Comparison of ENCODE assay signal across 18 cellular contexts in genomic region chr4:109315818-109316217, GRCh38. TPM values are rescaled to one million over a fixed set of nuclear protein-coding genes. Genes with fewer than 3 reads are reported as not detected.
DNase-seq lines count a peak whose midpoint lies in the region; ATAC-seq and TF ChIP-seq lines count a peak whose summit lies in the region.
"Had no signal": no experiment of that assay in that cellular context is flagged by ENCODE, and none has a peak within 500 bp of the region (broad histone marks: within the 10 kb centered on the region; RNA-seq: fewer than 3 reads in every experiment).

No MANE protein-coding gene starts in this region.

- H3K4me3 Mint-ChIP-seq in endothelial cell (ENCODE audit: unreplicated experiment): no peak overlapping the region
- no peak overlapping the region for H3K4me3 Mint-ChIP-seq in osteocyte (ENCODE audit: unreplicated experiment)
- H3K4me3 Mint-ChIP-seq: T-helper 17 cell had no signal

- no peaks in the 10 kb centered on the region for H3K79me2 ChIP-seq in OCI-LY7 (ENCODE audit: insufficient read depth, low read depth, low read length)

- no peak overlapping the region for H3K4me3 ChIP-seq in OCI-LY7 (ENCODE audit: low read depth, low read length, poor library complexity, severe bottlenecking)
- H3K4me3 ChIP-seq: esophagus squamous epithelium, left ventricle myocardium inferior had no signal

- H3K4me1 ChIP-seq in OCI-LY7 (ENCODE audit: insufficient read depth, low read length, poor library complexity, severe bottlenecking): no peaks in the 10 kb centered on the region
- H3K4me1 ChIP-seq: esophagus squamous epithelium, left ventricle myocardium inferior had no signal

- H3K9me3 Mint-ChIP-seq in endothelial cell (ENCODE audit: unreplicated experiment): peaks cover 4% of the 10 kb centered on the region
- H3K9me3 Mint-ChIP-seq in osteocyte (ENCODE audit: unreplicated experiment): peaks cover 12% of the 10 kb centered on the region

- ATAC-seq in GM19324 (IDR thresholded peaks at IDR 0.05; ENCODE audit: low FRiP score, unreplicated experiment): no peak
- no peak for ATAC-seq in GM21423 (IDR thresholded peaks at IDR 0.05; ENCODE audit: unreplicated experiment)
- ATAC-seq: activated CD4-positive, CD25-positive, alpha-beta regulatory T cell treated with anti-CD3 and anti-CD28 coated beads, Interleukin-2, amount 50 U/mL, for 24 hours; HepG2; T-helper 17 cell had no signal

- no peak overlapping the region for H3K27ac ChIP-seq in OCI-LY7 (ENCODE audit: low read depth, low read length, poor library complexity, severe bottlenecking)
- H3K27ac ChIP-seq: esophagus squamous epithelium, left ventricle myocardium inferior, RWPE1 had no signal

- BruUV-seq in OCI-LY7 (replicated peaks; lab: Mats Ljungman, UMichigan): no TSS peak

- no peaks in the 10 kb centered on the region for H3K9me2 ChIP-seq in OCI-LY7 (ENCODE audit: insufficient read depth, low read length)

- H3K27ac Mint-ChIP-seq in endothelial cell (ENCODE audit: unreplicated experiment) (no peak overlapping the region), osteocyte (ENCODE audit: unreplicated experiment) (no peak overlapping the region)
- H3K27ac Mint-ChIP-seq: T-helper 17 cell had no signal

- TF ChIP-seq CTCF in OCI-LY7 (conservative IDR thresholded peaks at IDR 0.05; ENCODE audit: low read length) (0 out of 2 replicates have a peak, but pooled peaks have one; percentile 12), endothelial cell (IDR thresholded peaks at IDR 0.05; ENCODE audit: unreplicated experiment) (peak; percentile 38), osteocyte (IDR thresholded peaks at IDR 0.05) (peak; percentile 49)

- POLR2A ChIA-PET in OCI-LY7 (lab: Charles Lee): interaction anchor here (1.2 kb wide), 1 partner anchor 22 kb away, joined by 3 read pairs; no protein-coding TSS in a partner anchor

- H3K9me3 ChIP-seq in OCI-LY7 (ENCODE audit: low read length): no peaks in the 10 kb centered on the region

- H4K20me1 ChIP-seq in OCI-LY7 (ENCODE audit: insufficient read depth, low read length): no peaks in the 10 kb centered on the region

- no peaks in the 10 kb centered on the region for H3K36me3 ChIP-seq in OCI-LY7 (ENCODE audit: insufficient read depth, low read length)
- H3K36me3 ChIP-seq: esophagus squamous epithelium, left ventricle myocardium inferior had no signal

- no peak overlapping the region for H3K4me2 ChIP-seq in OCI-LY7 (ENCODE audit: low read length)

- DNase-seq in EL (peak; percentile 2), OCI-LY7 (ENCODE audit: low spot score) (no peak), endothelial cell (ENCODE audit: low spot score) (no peak), osteocyte (ENCODE audit: extremely low spot score, unreplicated experiment) (no peak), NCI-H748 (lab: John Stamatoyannopoulos, UW; ENCODE audit: unreplicated experiment) (no peak)
- DNase-seq: C1 segment of cervical spinal cord, DMS79 treated with DMSO at 0.1 percent for 48 hours, esophagus squamous epithelium, HCEC 1CT, left ventricle myocardium inferior, NCI-H2107, NCI-H748 treated with DMSO at 0.1 percent for 48 hours, T-helper 17 cell had no signal

- H3K36me3 Mint-ChIP-seq in endothelial cell (ENCODE audit: low read depth, unreplicated experiment) (peaks cover 1% of the 10 kb centered on the region), osteocyte (ENCODE audit: unreplicated experiment) (no peaks in the 10 kb centered on the region)

- CTCF ChIA-PET in OCI-LY7 (lab: Charles Lee; ENCODE audit: unreplicated experiment): no interaction called here

- intact Hi-C loops in OCI-LY7 (cut with micrococcal nuclease; ENCODE audit: unreplicated experiment): no loop called here

- H2AFZ ChIP-seq in OCI-LY7 (ENCODE audit: low read length): no peak overlapping the region

- H3K4me1 Mint-ChIP-seq in endothelial cell (ENCODE audit: unreplicated experiment): no peaks in the 10 kb centered on the region
- no peaks in the 10 kb centered on the region for H3K4me1 Mint-ChIP-seq in osteocyte (ENCODE audit: unreplicated experiment)
- H3K4me1 Mint-ChIP-seq: T-helper 17 cell had no signal

- H3K27me3 Mint-ChIP-seq in endothelial cell (ENCODE audit: unreplicated experiment): no peaks in the 10 kb centered on the region
- peaks cover 1% of the 10 kb centered on the region for H3K27me3 Mint-ChIP-seq in osteocyte (ENCODE audit: unreplicated experiment)

RNA-seq across cellular contexts. Expression of gene COL25A1, which starts 13.4 kb away (rescaled TPM):
- total RNA-seq in OCI-LY7 (2014; rRNA removed; shearing (Covaris generic)): not detected in 2 replicates
- total RNA-seq in OCI-LY7 (2022): not detected in 2 replicates
- total RNA-seq in endothelial cell (ENCODE audit: unreplicated experiment): 22.7 TPM
- 1.3 and 1.8 TPM in 2 replicates for total RNA-seq in osteocyte
- total RNA-seq: HepG2 had no signal
